In genomic region chr11:12441081-12441801, GRCh38 we compare ENCODE assay signal across 16 cellular contexts.
A peak's percentile ranks its signal among the peaks of the same experiment; 100 is the strongest.
DNase-seq lines count a peak whose midpoint lies in the region; ATAC-seq and TF ChIP-seq lines count a peak whose summit lies in the region.
"Had no signal": no experiment of that assay in that cellular context is flagged by ENCODE, and none has a peak within 500 bp of the region (broad histone marks: within the 10 kb centered on the region; RNA-seq: fewer than 3 reads in every experiment).

No MANE protein-coding gene starts in this region.

- DNase-seq in AG08395 (ENCODE audit: low spot score) (peak; percentile 62), M059J (ENCODE audit: low read depth) (peak; percentile 73), cardiac fibroblast (ENCODE audit: low read depth in 2 of 2) (peak; percentile 15 to 39), mesothelial cell of epicardium (ENCODE audit: low spot score in 2 of 2, unreplicated experiment in 2 of 2) (no peak), SHP77 (lab: John Stamatoyannopoulos, UW) (no peak), LoVo (ENCODE audit: low spot score) (no peak), GM10266 (ENCODE audit: extremely low spot score) (no peak)
- DNase-seq: activated CD4-positive, alpha-beta memory T cell treated with anti-CD3 and anti-CD28 coated beads, Interleukin-2, amount 10 ng/mL, durations not matched to agents 7 days and 5 days; activated T-cell treated with anti-CD3 and anti-CD28 coated beads, Interleukin-2, amount 50 U/mL, for 72 hours; CD8-positive, alpha-beta memory T cell; erythroblast; hippocampal formation; pancreas; stimulated activated CD4-positive, alpha-beta T cell treated with anti-CD3 and anti-CD28 coated beads, Interleukin-12 subunit alpha, Interleukin-12 subunit beta, amount 100 ng/mL, for 4 hours; stimulated activated naive CD4-positive, alpha-beta T cell had no signal

- H3K36me3 Mint-ChIP-seq in mesothelial cell of epicardium = peaks cover 32% of the 10 kb centered on the region

- no peak overlapping the region for H3K4me3 Mint-ChIP-seq in mesothelial cell of epicardium
- H3K4me3 Mint-ChIP-seq: activated CD4-positive, alpha-beta memory T cell treated with anti-CD3 and anti-CD28 coated beads, Interleukin-2, amount 10 ng/mL, durations not matched to agents 7 days and 5 days; activated T-cell treated with anti-CD3 and anti-CD28 coated beads, Interleukin-2, amount 50 U/mL, for 72 hours; CD8-positive, alpha-beta memory T cell had no signal

- H3K27me3 Mint-ChIP-seq in mesothelial cell of epicardium (ENCODE audit: low read depth) = no peaks in the 10 kb centered on the region
- H3K27me3 Mint-ChIP-seq: activated CD4-positive, alpha-beta memory T cell treated with anti-CD3 and anti-CD28 coated beads, Interleukin-2, amount 10 ng/mL, durations not matched to agents 7 days and 5 days had no signal

- peaks cover 10% of the 10 kb centered on the region for H3K9me3 Mint-ChIP-seq in mesothelial cell of epicardium
- H3K9me3 Mint-ChIP-seq: activated CD4-positive, alpha-beta memory T cell treated with anti-CD3 and anti-CD28 coated beads, Interleukin-2, amount 10 ng/mL, durations not matched to agents 7 days and 5 days; CD8-positive, alpha-beta memory T cell had no signal

- TF ChIP-seq CTCF in cardiac fibroblast (IDR thresholded peaks at IDR 0.05; ENCODE audit: low read depth, low read length) = no peak
- TF ChIP-seq CTCF in mesothelial cell of epicardium (IDR thresholded peaks at IDR 0.05; ENCODE audit: unreplicated experiment) = no peak
- TF ChIP-seq CTCF in GM10266 (IDR thresholded peaks at IDR 0.05; ENCODE audit: control insufficient read depth, insufficient read depth, low read depth, missing control alignments) = no peak

- H3K4me1 Mint-ChIP-seq in mesothelial cell of epicardium = peaks cover 10% of the 10 kb centered on the region
- H3K4me1 Mint-ChIP-seq: activated CD4-positive, alpha-beta memory T cell treated with anti-CD3 and anti-CD28 coated beads, Interleukin-2, amount 10 ng/mL, durations not matched to agents 7 days and 5 days; CD8-positive, alpha-beta memory T cell had no signal

- peak overlapping the region; percentile 33 for H3K27ac Mint-ChIP-seq in mesothelial cell of epicardium
- H3K27ac Mint-ChIP-seq: activated CD4-positive, alpha-beta memory T cell treated with anti-CD3 and anti-CD28 coated beads, Interleukin-2, amount 10 ng/mL, durations not matched to agents 7 days and 5 days; activated T-cell treated with anti-CD3 and anti-CD28 coated beads, Interleukin-2, amount 50 U/mL, for 72 hours; CD8-positive, alpha-beta memory T cell had no signal

- no peak overlapping the region for H3K4me3 ChIP-seq in cardiac fibroblast (replicated peaks in 1 of 2; ENCODE audit: low read depth in 2 of 2, low read length in 2 of 2)
- H3K4me3 ChIP-seq: pancreas had no signal

- no peak for ATAC-seq in GM21390 (IDR thresholded peaks at IDR 0.05; ENCODE audit: unreplicated experiment)
- ATAC-seq: activated T-cell treated with anti-CD3 and anti-CD28 coated beads, Interleukin-2, amount 50 U/mL, for 72 hours had no signal

Comparison
In these comparisons a context has a peak if more than half of its experiments do, and no peak if none do; other contexts are left out.
1. DNase-seq: peak in AG08395 (single experiment), M059J (single experiment) and cardiac fibroblast (2 of 2); none in mesothelial cell of epicardium (0 of 2), SHP77 (0 of 2), LoVo (single experiment) and GM10266 (single experiment).